In the genomic region with DNA sequence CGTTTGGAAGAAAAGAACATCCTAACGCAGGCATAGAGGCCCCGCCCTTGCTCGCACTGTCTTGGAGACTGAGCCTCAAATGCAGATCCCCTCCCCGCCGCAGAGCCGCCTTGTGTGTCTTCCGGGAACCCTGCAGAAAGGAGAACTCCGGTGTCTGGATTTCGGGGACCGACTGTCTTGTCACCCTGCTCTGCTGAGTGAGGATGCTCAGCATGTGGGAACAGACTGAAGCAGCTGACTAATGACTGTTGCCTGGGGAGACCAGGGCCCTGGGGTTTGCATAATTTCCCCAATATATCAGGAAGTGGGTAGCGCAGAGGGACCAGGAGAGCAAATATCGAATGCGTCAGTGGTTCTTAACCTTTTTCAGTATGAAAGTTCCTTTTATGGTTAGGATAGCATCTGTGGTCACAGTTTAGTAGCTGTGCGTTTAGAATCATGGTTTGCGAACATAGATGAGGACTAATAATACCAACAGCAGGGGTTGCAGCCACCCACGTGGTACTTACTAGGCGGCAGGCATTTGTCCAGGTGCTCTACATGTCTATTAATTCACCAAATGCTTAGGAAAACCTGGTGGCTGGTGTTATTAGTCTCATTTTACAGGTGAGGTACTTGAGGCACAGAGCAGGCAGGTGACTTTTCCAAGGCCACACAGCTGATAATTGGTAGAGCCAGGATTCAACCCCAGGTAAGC, we compare ENCODE assay signal across 9 cellular contexts. TPM values are rescaled to one million over a fixed set of nuclear protein-coding genes. Genes with fewer than 3 reads are reported as not detected.
DNase-seq lines count a peak whose midpoint lies in the region; ATAC-seq and TF ChIP-seq lines count a peak whose summit lies in the region.
"Had no signal": no experiment of that assay in that cellular context is flagged by ENCODE, and none has a peak within 500 bp of the region (broad histone marks: within the 10 kb centered on the region; RNA-seq: fewer than 3 reads in every experiment).

No MANE protein-coding gene starts in this region.

- H3K9me3 Mint-ChIP-seq in dendritic cell treated with granulocyte-macrophage colony-stimulating factor and Interleukin-4, amounts not matched to agents 40 ng/mL and 50 ng/mL, for 4 days, result peaks cover 11% of the 10 kb centered on the region

- H3K4me3 Mint-ChIP-seq in dendritic cell treated with granulocyte-macrophage colony-stimulating factor and Interleukin-4, amounts not matched to agents 40 ng/mL and 50 ng/mL, for 4 days, result no peak overlapping the region

- H3K36me3 ChIP-seq in H7 (replicated peaks; ENCODE audit: control insufficient read depth, insufficient read depth, low read length), result no peaks in the 10 kb centered on the region

- intact Hi-C loops in dendritic cell treated with granulocyte-macrophage colony-stimulating factor and Interleukin-4, amounts not matched to agents 40 ng/mL and 50 ng/mL, for 4 days (cut with micrococcal nuclease), result no loop called here

- DNase-seq in H7, result peak; percentile 36
- peak; percentile 93 for DNase-seq in MV-4-11 (lab: John Stamatoyannopoulos, UW)
- no peak for DNase-seq in activated gamma-delta T cell (lab: John Stamatoyannopoulos, UW)
- no peak for DNase-seq in G401 (ENCODE audit: low spot score)
- no peak for DNase-seq in T1000 (lab: John Stamatoyannopoulos, UW)
- no peak for DNase-seq in omental fat pad (ENCODE audit: low spot score)
- DNase-seq: psoas muscle had no signal

- ATAC-seq in GM18861 (IDR thresholded peaks at IDR 0.05; ENCODE audit: unreplicated experiment) (peak; percentile 83), omental fat pad (ENCODE audit: low FRiP score) (no peak)

- H3K4me1 Mint-ChIP-seq in dendritic cell treated with granulocyte-macrophage colony-stimulating factor and Interleukin-4, amounts not matched to agents 40 ng/mL and 50 ng/mL, for 4 days (ENCODE audit: low read depth), result peaks cover 72% of the 10 kb centered on the region

- in situ Hi-C loops in G401 (cut with HindIII; ENCODE audit: low sequenced_read_pairs), result no loop called here

- H3K4me3 ChIP-seq in H7 (ENCODE audit: insufficient read depth, low read depth, low read length), result no peak overlapping the region
- H3K4me3 ChIP-seq: psoas muscle had no signal

- no peak for TF ChIP-seq CTCF in omental fat pad (IDR thresholded peaks at IDR 0.05)

- H3K27me3 Mint-ChIP-seq in dendritic cell treated with granulocyte-macrophage colony-stimulating factor and Interleukin-4, amounts not matched to agents 40 ng/mL and 50 ng/mL, for 4 days, result no peaks in the 10 kb centered on the region

- peaks cover 41% of the 10 kb centered on the region for H3K36me3 Mint-ChIP-seq in dendritic cell treated with granulocyte-macrophage colony-stimulating factor and Interleukin-4, amounts not matched to agents 40 ng/mL and 50 ng/mL, for 4 days (ENCODE audit: low read depth)

- H3K27me3 ChIP-seq in H7 (ENCODE audit: control insufficient read depth, insufficient read depth, low read length), result no peaks in the 10 kb centered on the region

- peak overlapping the region; percentile 72 for H3K27ac Mint-ChIP-seq in dendritic cell treated with granulocyte-macrophage colony-stimulating factor and Interleukin-4, amounts not matched to agents 40 ng/mL and 50 ng/mL, for 4 days

RNA-seq across cellular contexts. Expression of gene GPR137B, which starts 14.3 kb away (rescaled TPM):
- 1.5 and 1.6 TPM in 2 replicates for total RNA-seq in H7 (2014; rRNA removed; shearing (Covaris generic))
- 0.37 and 4.2 TPM in 2 replicates for total RNA-seq in G401 (2014; rRNA removed; shearing (Covaris generic))
- total RNA-seq in omental fat pad, result 10 to 100 TPM; 13.7 to 37.7 (median 26.0) TPM

Comparison
In these comparisons a context has a peak if more than half of its experiments do, and no peak if none do; other contexts are left out.
1. DNase-seq: peak in H7 (single experiment) and MV-4-11 (single experiment); none in activated gamma-delta T cell (single experiment), G401 (single experiment), T1000 (single experiment) and omental fat pad (single experiment).